In the genomic region with DNA sequence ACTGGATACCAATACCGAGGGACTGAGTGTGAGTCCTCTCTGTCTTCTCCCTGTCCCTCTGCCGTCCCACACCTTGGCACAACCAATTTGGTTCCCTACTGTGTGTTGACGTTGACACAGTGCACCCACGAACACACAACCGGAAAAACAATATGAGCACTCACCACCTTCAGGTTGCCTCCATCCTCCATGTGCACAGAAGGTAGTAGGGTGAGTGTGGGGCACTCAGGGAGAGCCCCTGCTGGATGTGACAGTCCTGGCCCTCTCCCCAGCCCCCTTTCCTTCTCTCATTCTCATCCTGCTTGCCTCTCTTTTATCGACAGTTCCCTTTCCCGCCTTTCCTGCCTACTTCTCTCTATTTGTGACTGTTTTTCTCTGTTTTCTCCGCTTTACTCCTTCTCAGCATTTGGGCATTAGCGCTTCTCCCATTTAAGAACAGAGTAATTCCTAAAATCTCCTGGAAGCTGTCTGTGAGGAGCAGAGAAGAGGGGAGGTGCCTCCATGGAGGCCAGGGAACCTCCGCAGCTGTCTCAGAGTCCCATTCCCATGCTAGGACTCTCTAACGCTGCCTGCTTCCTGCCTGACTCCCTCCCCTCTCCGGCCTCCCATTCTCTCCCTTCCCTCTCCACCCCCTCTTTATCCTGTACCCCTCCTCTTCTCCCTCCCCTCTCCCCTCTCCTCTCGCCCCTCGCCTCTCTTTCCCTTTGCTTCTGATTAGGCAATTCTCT, we compare ENCODE assay signal across 8 cellular contexts. TPM values are rescaled to one million over a fixed set of nuclear protein-coding genes. Genes with fewer than 3 reads are reported as not detected.
DNase-seq lines count a peak whose midpoint lies in the region; ATAC-seq and TF ChIP-seq lines count a peak whose summit lies in the region.

No MANE protein-coding gene starts in this region.

- peaks cover 0 to 51% (median 11%) of the 10 kb centered on the region in 9 donors for H3K27me3 ChIP-seq in heart left ventricle

- peak; percentile 61 for DNase-seq in DMS53 (lab: John Stamatoyannopoulos, UW)
- no peak for DNase-seq in heart left ventricle
- DNase-seq in osteocyte (ENCODE audit: extremely low spot score, unreplicated experiment), result peak; percentile 57
- DNase-seq in NCI-H1436 treated with DMSO at 0.1 percent for 48 hours (lab: John Stamatoyannopoulos, UW), result no peak
- no peak for DNase-seq in activated CD4-positive, alpha-beta T cell treated with anti-CD3 and anti-CD28 coated beads for 48 hours
- DNase-seq in stimulated activated naive CD4-positive, alpha-beta T cell treated with Interleukin-2 at 50 U/mL for 16 hours (lab: John Stamatoyannopoulos, UW), result no peak

- no peak for TF ChIP-seq CTCF in heart left ventricle (IDR thresholded peaks at IDR 0.05)
- no peak for TF ChIP-seq CTCF in osteocyte (IDR thresholded peaks at IDR 0.05)

- H3K36me3 ChIP-seq in heart left ventricle, result no peaks in the 10 kb centered on the region

- H3K27ac Mint-ChIP-seq in IgD-negative memory B cell, result peak overlapping the region in 1 of 3 donors; percentile 63
- H3K27ac Mint-ChIP-seq in osteocyte (ENCODE audit: unreplicated experiment), result no peak overlapping the region

- no peak for TF ChIP-seq POLR2A in heart left ventricle (IDR thresholded peaks at IDR 0.05)

- H3K4me1 Mint-ChIP-seq in IgD-negative memory B cell (peaks cover 16 to 30% (median 23%) of the 10 kb centered on the region in 3 donors), osteocyte (ENCODE audit: unreplicated experiment) (no peaks in the 10 kb centered on the region)

- H3K27me3 Mint-ChIP-seq in IgD-negative memory B cell (peaks cover 4% of the 10 kb centered on the region), osteocyte (ENCODE audit: unreplicated experiment) (peaks cover 40% of the 10 kb centered on the region)

- H3K27ac ChIP-seq in heart left ventricle, result no peak overlapping the region

- peaks cover 0 to 13% (median 5%) of the 10 kb centered on the region in 12 donors for H3K4me1 ChIP-seq in heart left ventricle

- H3K9me3 ChIP-seq in heart left ventricle, result no peaks in the 10 kb centered on the region

- peak overlapping the region in 10 of 12 donors; percentile 9 to 45 (median 35) for H3K4me3 ChIP-seq in heart left ventricle

- WGBS in heart left ventricle, 4 donors, result 14 to 26% (median 20%) methylated on average over 14 of the region's 14 CpGs

- peaks cover 1% of the 10 kb centered on the region for H3K36me3 Mint-ChIP-seq in IgD-negative memory B cell
- H3K36me3 Mint-ChIP-seq in osteocyte (ENCODE audit: unreplicated experiment), result no peaks in the 10 kb centered on the region

- H3K4me3 Mint-ChIP-seq in IgD-negative memory B cell (peak overlapping the region; percentile 86 to 98 (median 91)), osteocyte (ENCODE audit: unreplicated experiment) (no peak overlapping the region)

- H3K9me3 Mint-ChIP-seq in IgD-negative memory B cell (no peaks in the 10 kb centered on the region), osteocyte (ENCODE audit: unreplicated experiment) (no peaks in the 10 kb centered on the region)

- intact Hi-C loops in heart left ventricle (cut with DNase I), result no loop called here

- ATAC-seq in heart left ventricle (peak in 3 of 4 donors; percentile 55 to 74 (median 62)), HG02840 (IDR thresholded peaks at IDR 0.05; ENCODE audit: low FRiP score, unreplicated experiment) (no peak)

RNA-seq across cellular contexts. Expression of gene CADM3, which starts 16.4 kb away (rescaled TPM):
- polyA plus RNA-seq in IgD-negative memory B cell (0.13 TPM), heart left ventricle (1 to 10 TPM; 1.7 to 2.1 TPM)
- total RNA-seq in heart left ventricle (10 to 100 TPM in 1 of 9 donors, 1 to 10 TPM in 7, under 1 TPM in 1; 0.93 to 14.3 (median 2.6) TPM), osteocyte (0.13 TPM in 1 of 2 replicates, not detected in the other)

RNA-seq across cellular contexts. Expression of gene ACKR1, which starts 16.9 kb away (rescaled TPM):
- polyA plus RNA-seq in IgD-negative memory B cell, result not detected
- total RNA-seq in heart left ventricle, result 10 to 100 TPM in 7 of 9 donors, 1 to 10 TPM in 2; 7.5 to 56.0 (median 19.1) TPM
- polyA plus RNA-seq in heart left ventricle, result 10 to 100 TPM; 12.1 to 20.3 TPM
- not detected in 2 replicates for total RNA-seq in osteocyte

Comparison
In these comparisons a context has a peak if more than half of its experiments do, and no peak if none do; other contexts are left out.
1. DNase-seq: peak in DMS53 (single experiment) and osteocyte (single experiment); none in heart left ventricle (0 of 5), NCI-H1436 treated with DMSO at 0.1 percent for 48 hours (single experiment), activated CD4-positive, alpha-beta T cell treated with anti-CD3 and anti-CD28 coated beads for 48 hours (single experiment) and stimulated activated naive CD4-positive, alpha-beta T cell treated with Interleukin-2 at 50 U/mL for 16 hours (single experiment).